ENCODE assay signal across 1 cellular context in genomic region chr16:19068237-19068815, GRCh38.
TF ChIP-seq lines count a peak whose summit lies in the region.

No MANE protein-coding gene starts in this region.

TF ChIP-seq in GM12878, 131 proteins besides CTCF, POLR2A, EP300 and RAD21 (continues in another document):
- TF ChIP-seq ZNF687 (IDR thresholded peaks at IDR 0.05): no peak
- TF ChIP-seq NBN (IDR thresholded peaks at IDR 0.05): no peak
- 0 out of 2 replicates have a peak, but pooled peaks have one; percentile 18 for TF ChIP-seq MTA3 (IDR thresholded peaks at IDR 0.05; ENCODE audit: borderline replicate concordance, low read length)
- 0 out of 2 replicates have a peak, but pooled peaks have one; percentile 21 for TF ChIP-seq LARP7 (IDR thresholded peaks at IDR 0.05)
- TF ChIP-seq BRCA1 (IDR thresholded peaks at IDR 0.05; ENCODE audit: low read depth, low read length): no peak
- no peak for TF ChIP-seq POLR2AphosphoS2 (IDR thresholded peaks at IDR 0.05; ENCODE audit: low read depth, low read length)
- TF ChIP-seq ZNF592 (IDR thresholded peaks at IDR 0.05): no peak
- TF ChIP-seq IKZF2 (IDR thresholded peaks at IDR 0.05): 0 out of 4 replicates have a peak, but pooled peaks of 1 of the 2 experiments have one; percentile 14
- no peak for TF ChIP-seq E2F8 (IDR thresholded peaks at IDR 0.05; ENCODE audit: low read depth, partially characterized antibody)
- TF ChIP-seq KLF5 (IDR thresholded peaks at IDR 0.05; ENCODE audit: partially characterized antibody): no peak
- TF ChIP-seq CEBPZ (IDR thresholded peaks at IDR 0.05; ENCODE audit: low read depth, low read length): no peak
- TF ChIP-seq NKRF (conservative IDR thresholded peaks at IDR 0.05): no peak
- TF ChIP-seq ATF7 (IDR thresholded peaks at IDR 0.05; ENCODE audit: low read depth): peak; percentile 55; the same call in 1 of the 2 replicates
- TF ChIP-seq MEF2B (IDR thresholded peaks at IDR 0.05; ENCODE audit: partially characterized antibody, poor library complexity, severe bottlenecking): no peak
- TF ChIP-seq POLR2AphosphoS5 (IDR thresholded peaks at IDR 0.05; ENCODE audit: low read length): no peak
- no peak for TF ChIP-seq CHD1 (IDR thresholded peaks at IDR 0.05; ENCODE audit: low read depth, low read length)
- TF ChIP-seq E2F4 (IDR thresholded peaks at IDR 0.05; ENCODE audit: low read depth, low read length): no peak
- no peak for TF ChIP-seq ZBTB40 (IDR thresholded peaks at IDR 0.05; ENCODE audit: borderline replicate concordance)
- no peak for TF ChIP-seq KDM1A (IDR thresholded peaks at IDR 0.05; ENCODE audit: borderline replicate concordance)
- TF ChIP-seq SKIL (IDR thresholded peaks at IDR 0.05; ENCODE audit: low read depth, poor library complexity, severe bottlenecking): no peak
- no peak for TF ChIP-seq NFIC (IDR thresholded peaks at IDR 0.05; ENCODE audit: low read depth, low read length)
- no peak for TF ChIP-seq SIX5 (IDR thresholded peaks at IDR 0.05; ENCODE audit: low read depth, low read length, severe bottlenecking)
- no peak for TF ChIP-seq SMARCA5 (IDR thresholded peaks at IDR 0.05)
